In the genomic region with DNA sequence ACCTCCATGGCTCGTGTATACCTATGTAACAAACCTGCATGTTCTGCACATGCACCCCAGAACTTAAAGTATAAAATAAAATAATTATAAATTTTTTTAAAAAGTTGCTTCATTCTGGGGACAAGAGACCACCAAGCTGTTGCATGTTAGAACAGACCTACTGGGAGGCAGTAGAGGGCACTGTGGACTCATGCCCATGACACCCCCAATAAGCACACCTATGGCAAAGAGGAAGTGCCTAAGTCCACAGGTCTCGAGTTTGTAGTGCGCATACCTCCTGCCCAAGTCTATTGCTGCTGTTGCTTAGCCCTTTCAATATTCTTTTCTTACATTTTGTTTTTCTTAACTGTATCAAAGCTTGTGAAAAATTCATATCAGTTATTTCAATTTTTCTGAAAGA, we compare ENCODE assay signal across 13 cellular contexts.
DNase-seq lines count a peak whose midpoint lies in the region; ATAC-seq, FAIRE-seq and TF ChIP-seq lines count a peak whose summit lies in the region.
"Had no signal": no experiment of that assay in that cellular context is flagged by ENCODE, and none has a peak within 500 bp of the region (broad histone marks: within the 10 kb centered on the region; RNA-seq: fewer than 3 reads in every experiment).

No MANE protein-coding gene starts in this region.

- 23% methylated on average over 3 of the region's 3 CpGs for WGBS in K562 (ENCODE audit: insufficient coverage, low coverage, missing lambda C conversion rate)

- no peaks in the 10 kb centered on the region for H3K27me3 ChIP-seq in HL-60 (ENCODE audit: insufficient read depth, poor library complexity, severe bottlenecking)
- no peaks in the 10 kb centered on the region for H3K27me3 ChIP-seq in K562 (ENCODE audit: control insufficient read depth in 2 of 2, insufficient read depth in 2 of 2, low read length in 2 of 2)
- H3K27me3 ChIP-seq: BLaER1, upper lobe of left lung had no signal

- H3K79me2 ChIP-seq in K562 (ENCODE audit: control insufficient read depth, insufficient read depth, low read length), result no peaks in the 10 kb centered on the region

- POLR2A ChIA-PET in K562 (lab: Yijun Ruan, JAX), result interaction anchor here (0.5 kb wide), 1 partner anchor 21 kb away, joined by 4 read pairs; no protein-coding TSS in a partner anchor

- peak in 1 of 2 experiments; percentile 48; a peak in 2 of 4 replicates for TF ChIP-seq RAD21 in K562 (CRISPR knock-in tag; conservative IDR thresholded peaks at IDR 0.05 in 1 of 2, IDR thresholded peaks at IDR 0.05 in 1 of 2)

- no peaks in the 10 kb centered on the region for H3K36me3 ChIP-seq in K562 (ENCODE audit: control insufficient read depth, insufficient read depth, low read length)
- H3K36me3 ChIP-seq: BLaER1, upper lobe of left lung had no signal

- H3K9ac ChIP-seq in K562 (ENCODE audit: insufficient read depth in 1 of 2, low read depth in 2 of 2, low read length in 2 of 2), result no peak overlapping the region
- H3K9ac ChIP-seq: BLaER1 had no signal

- no peak for ATAC-seq in K562
- ATAC-seq in sciatic nerve, result peak; percentile 55
- ATAC-seq in GM18873 (IDR thresholded peaks at IDR 0.05; ENCODE audit: low FRiP score, unreplicated experiment), result no peak
- ATAC-seq: psoas muscle had no signal

- H2AFZ ChIP-seq in K562 (ENCODE audit: low read depth, low read length), result no peak overlapping the region

- H3K4me3 ChIP-seq in HL-60 (replicated peaks; ENCODE audit: insufficient read depth, low read length), result no peak overlapping the region
- H3K4me3 ChIP-seq in K562, result no peak overlapping the region
- H3K4me3 ChIP-seq: BLaER1, psoas muscle, upper lobe of left lung had no signal

- CTCF ChIA-PET in K562 (lab: Yijun Ruan, JAX; ENCODE audit: low intra/inter-chr PET ratio), result no interaction called here

- intact Hi-C loops in K562 (cut with micrococcal nuclease), result loop anchor here (10.0 kb wide), 1 partner anchor 262 kb away; no protein-coding TSS in a partner anchor
- intact Hi-C loops in sciatic nerve (cut with DNase I), result no loop called here

- no peak for FAIRE-seq in K562 (lab: Jason Lieb, UNC)
- FAIRE-seq: endometrium had no signal

- no peaks in the 10 kb centered on the region for H4K20me1 ChIP-seq in K562 (replicated peaks; ENCODE audit: control insufficient read depth, insufficient read depth, low read length)
- H4K20me1 ChIP-seq: BLaER1 had no signal

- H3K4me2 ChIP-seq in K562 (ENCODE audit: insufficient read depth, low read length), result no peak overlapping the region
- H3K4me2 ChIP-seq: BLaER1 had no signal

- no peaks in the 10 kb centered on the region for H3K9me1 ChIP-seq in K562 (ENCODE audit: control insufficient read depth, insufficient read depth, low read length)

- H3K27ac ChIP-seq in HL-60 (replicated peaks) (peak overlapping the region; percentile 34), K562 (ENCODE audit: extremely low read depth, low read depth, low read length) (no peak overlapping the region)
- H3K27ac ChIP-seq: BLaER1, psoas muscle had no signal

- H3K9me3 ChIP-seq in K562 (replicated peaks; ENCODE audit: control insufficient read depth, insufficient read depth, low read depth, low read length), result no peaks in the 10 kb centered on the region
- H3K9me3 ChIP-seq: BLaER1, psoas muscle, upper lobe of left lung had no signal

- in situ Hi-C loops in K562 (cut with MboI), result no loop called here

- H3K4me1 ChIP-seq in K562 (replicated peaks in 1 of 2; ENCODE audit: control insufficient read depth in 2 of 2, insufficient read depth in 2 of 2, low read length in 2 of 2), result no peaks in the 10 kb centered on the region
- H3K4me1 ChIP-seq: BLaER1, psoas muscle, upper lobe of left lung had no signal

- DNase-seq in SIG-M5 treated with dmso at 0.1 percent for 504 hours (lab: John Stamatoyannopoulos, UW; ENCODE audit: unreplicated experiment), result peak; percentile 9
- no peak for DNase-seq in SIG-M5 (lab: John Stamatoyannopoulos, UW)
- DNase-seq in HL-60 (ENCODE audit: low read depth in 1 of 2, low spot score in 1 of 2), result peak; percentile 67 to 69
- peak in 3 of 4 experiments; percentile 9 to 11 (median 10) for DNase-seq in K562 (ENCODE audit: extremely low read depth in 1 of 4, low spot score in 3 of 4)
- no peak for DNase-seq in sciatic nerve (ENCODE audit: low spot score)
- no peak for DNase-seq in HCEC 1CT
- no peak for DNase-seq in NCI-H2029 (lab: John Stamatoyannopoulos, UW)
- DNase-seq: psoas muscle, T-helper 9 cell, upper lobe of left lung had no signal

- no TSS peak for BruUV-seq in K562 (replicated peaks; lab: Mats Ljungman, UMichigan)

- peak; percentile 48 for TF ChIP-seq CTCF in HL-60 (IDR thresholded peaks at IDR 0.05; ENCODE audit: insufficient read depth, low read length)
- peak in 2 of 3 experiments; percentile 24 to 34; a peak in 3 of 6 replicates for TF ChIP-seq CTCF in K562 (IDR thresholded peaks at IDR 0.05 in 2 of 3, conservative IDR thresholded peaks at IDR 0.05 in 1 of 3; ENCODE audit: insufficient read depth in 2 of 3, low read depth in 1 of 3, low read length in 3 of 3)

- TF ChIP-seq EP300 in K562 (IDR thresholded peaks at IDR 0.05; ENCODE audit: low read length), result no peak

- TF ChIP-seq POLR2A in K562 (conservative IDR thresholded peaks at IDR 0.05), result no peak

TF ChIP-seq in K562, 482 proteins besides CTCF, POLR2A, EP300 and RAD21:
- TF ChIP-seq SPI1 (IDR thresholded peaks at IDR 0.05; ENCODE audit: borderline replicate concordance, low read depth, low read length) (peak; percentile 89), ZZZ3 (IDR thresholded peaks at IDR 0.05) (no peak), ZNF3 (CRISPR knock-in tag; IDR thresholded peaks at IDR 0.05) (no peak), OTX1 (CRISPR knock-in tag; IDR thresholded peaks at IDR 0.05) (no peak), RB1 (IDR thresholded peaks at IDR 0.05; ENCODE audit: low read depth) (no peak), RBFOX2 (IDR thresholded peaks at IDR 0.05; ENCODE audit: low read depth, low read length) (no peak), MEF2D (tag; conservative IDR thresholded peaks at IDR 0.05; ENCODE audit: low read depth) (no peak)
- TF ChIP-seq, protein P1, sequence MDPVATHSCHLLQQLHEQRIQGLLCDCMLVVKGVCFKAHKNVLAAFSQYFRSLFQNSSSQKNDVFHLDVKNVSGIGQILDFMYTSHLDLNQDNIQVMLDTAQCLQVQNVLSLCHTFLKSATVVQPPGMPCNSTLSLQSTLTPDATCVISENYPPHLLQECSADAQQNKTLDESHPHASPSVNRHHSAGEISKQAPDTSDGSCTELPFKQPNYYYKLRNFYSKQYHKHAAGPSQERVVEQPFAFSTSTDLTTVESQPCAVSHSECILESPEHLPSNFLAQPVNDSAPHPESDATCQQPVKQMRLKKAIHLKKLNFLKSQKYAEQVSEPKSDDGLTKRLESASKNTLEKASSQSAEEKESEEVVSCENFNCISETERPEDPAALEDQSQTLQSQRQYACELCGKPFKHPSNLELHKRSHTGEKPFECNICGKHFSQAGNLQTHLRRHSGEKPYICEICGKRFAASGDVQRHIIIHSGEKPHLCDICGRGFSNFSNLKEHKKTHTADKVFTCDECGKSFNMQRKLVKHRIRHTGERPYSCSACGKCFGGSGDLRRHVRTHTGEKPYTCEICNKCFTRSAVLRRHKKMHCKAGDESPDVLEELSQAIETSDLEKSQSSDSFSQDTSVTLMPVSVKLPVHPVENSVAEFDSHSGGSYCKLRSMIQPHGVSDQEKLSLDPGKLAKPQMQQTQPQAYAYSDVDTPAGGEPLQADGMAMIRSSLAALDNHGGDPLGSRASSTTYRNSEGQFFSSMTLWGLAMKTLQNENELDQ (CRISPR knock-in tag; IDR thresholded peaks at IDR 0.05; ENCODE audit: borderline replicate concordance), result no peak
- TF ChIP-seq, protein P2, sequence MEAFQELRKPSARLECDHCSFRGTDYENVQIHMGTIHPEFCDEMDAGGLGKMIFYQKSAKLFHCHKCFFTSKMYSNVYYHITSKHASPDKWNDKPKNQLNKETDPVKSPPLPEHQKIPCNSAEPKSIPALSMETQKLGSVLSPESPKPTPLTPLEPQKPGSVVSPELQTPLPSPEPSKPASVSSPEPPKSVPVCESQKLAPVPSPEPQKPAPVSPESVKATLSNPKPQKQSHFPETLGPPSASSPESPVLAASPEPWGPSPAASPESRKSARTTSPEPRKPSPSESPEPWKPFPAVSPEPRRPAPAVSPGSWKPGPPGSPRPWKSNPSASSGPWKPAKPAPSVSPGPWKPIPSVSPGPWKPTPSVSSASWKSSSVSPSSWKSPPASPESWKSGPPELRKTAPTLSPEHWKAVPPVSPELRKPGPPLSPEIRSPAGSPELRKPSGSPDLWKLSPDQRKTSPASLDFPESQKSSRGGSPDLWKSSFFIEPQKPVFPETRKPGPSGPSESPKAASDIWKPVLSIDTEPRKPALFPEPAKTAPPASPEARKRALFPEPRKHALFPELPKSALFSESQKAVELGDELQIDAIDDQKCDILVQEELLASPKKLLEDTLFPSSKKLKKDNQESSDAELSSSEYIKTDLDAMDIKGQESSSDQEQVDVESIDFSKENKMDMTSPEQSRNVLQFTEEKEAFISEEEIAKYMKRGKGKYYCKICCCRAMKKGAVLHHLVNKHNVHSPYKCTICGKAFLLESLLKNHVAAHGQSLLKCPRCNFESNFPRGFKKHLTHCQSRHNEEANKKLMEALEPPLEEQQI (IDR thresholded peaks at IDR 0.05), result no peak
TF ChIP-seq in K562: peak in this region for 1.

Comparison
In these comparisons a context has a peak if more than half of its experiments do, and no peak if none do; other contexts are left out.
1. DNase-seq: peak in SIG-M5 treated with dmso at 0.1 percent for 504 hours (single experiment), HL-60 (2 of 2) and K562 (3 of 4); none in SIG-M5 (single experiment), sciatic nerve (single experiment), HCEC 1CT (single experiment) and NCI-H2029 (single experiment).